8 cellular contexts compared by ENCODE assay signal in genomic region chr2:88692187-88692586, GRCh38. TPM values are rescaled to one million over a fixed set of nuclear protein-coding genes. Genes with fewer than 3 reads are reported as not detected.
DNase-seq lines count a peak whose midpoint lies in the region; ATAC-seq lines count a peak whose summit lies in the region.

No MANE protein-coding gene starts in this region.

- peak overlapping the region; percentile 87 for H3K4me3 Mint-ChIP-seq in activated naive CD8-positive, alpha-beta T cell treated with anti-CD3 and anti-CD28 coated beads, Interleukin-2, amount 10 ng/mL, durations not matched to agents 7 days and 5 days

- peaks cover 35% of the 10 kb centered on the region for H3K4me1 Mint-ChIP-seq in activated naive CD8-positive, alpha-beta T cell treated with anti-CD3 and anti-CD28 coated beads, Interleukin-2, amount 10 ng/mL, durations not matched to agents 7 days and 5 days

- H3K27ac Mint-ChIP-seq in activated naive CD8-positive, alpha-beta T cell treated with anti-CD3 and anti-CD28 coated beads, Interleukin-2, amount 10 ng/mL, durations not matched to agents 7 days and 5 days, result peak overlapping the region; percentile 87

- H3K9ac ChIP-seq in iPS-15b (ENCODE audit: low read depth, low read length), result peak overlapping the region; percentile 72

- no peaks in the 10 kb centered on the region for H3K27me3 Mint-ChIP-seq in activated naive CD8-positive, alpha-beta T cell treated with anti-CD3 and anti-CD28 coated beads, Interleukin-2, amount 10 ng/mL, durations not matched to agents 7 days and 5 days

- H3K4me3 ChIP-seq in iPS-15b (ENCODE audit: low read depth, low read length), result peak overlapping the region; percentile 83

- H3K9me3 ChIP-seq in iPS-15b (ENCODE audit: control insufficient read depth, insufficient read depth, low read length), result no peaks in the 10 kb centered on the region

- POLR2A ChIA-PET in activated naive CD8-positive, alpha-beta T cell treated with anti-CD3 and anti-CD28 coated beads, Interleukin-2, amount 10 ng/mL, durations not matched to agents 7 days and 5 days (lab: Charles Lee), result interaction anchor here (0.8 to 1.3 kb wide), 4 partner anchors 60 to 66 kb away, joined by 3 to 5 read pairs (median 3); no protein-coding TSS in a partner anchor

- ATAC-seq in activated CD4-positive, CD25-positive, alpha-beta regulatory T cell treated with anti-CD3 and anti-CD28 coated beads, Interleukin-2, amount 50 U/mL, for 24 hours, result no peak
- no peak for ATAC-seq in activated naive CD8-positive, alpha-beta T cell treated with anti-CD3 and anti-CD28 coated beads, Interleukin-2, amount 10 ng/mL, durations not matched to agents 7 days and 5 days (ENCODE audit: low read depth)
- ATAC-seq in HG02610 (IDR thresholded peaks at IDR 0.05; ENCODE audit: unreplicated experiment) (no peak), HG02798 (IDR thresholded peaks at IDR 0.05; ENCODE audit: poor library complexity, unreplicated experiment) (no peak)

- no peaks in the 10 kb centered on the region for H3K4me1 ChIP-seq in iPS-15b (ENCODE audit: control insufficient read depth, insufficient read depth, low read length)

- peaks cover 3% of the 10 kb centered on the region for H3K36me3 Mint-ChIP-seq in activated naive CD8-positive, alpha-beta T cell treated with anti-CD3 and anti-CD28 coated beads, Interleukin-2, amount 10 ng/mL, durations not matched to agents 7 days and 5 days

- H3K36me3 ChIP-seq in iPS-15b (ENCODE audit: control insufficient read depth, insufficient read depth, low read length), result no peaks in the 10 kb centered on the region

- DNase-seq in activated CD4-positive, CD25-positive, alpha-beta regulatory T cell treated with anti-CD3 and anti-CD28 coated beads, Interleukin-2, amount 50 U/mL, for 72 hours, result peak; percentile 39
- peak; percentile 49 for DNase-seq in RKO (ENCODE audit: low spot score)
- peak; percentile 58 for DNase-seq in activated naive CD8-positive, alpha-beta T cell treated with anti-CD3 and anti-CD28 coated beads, Interleukin-2, amount 10 ng/mL, durations not matched to agents 7 days and 5 days
- DNase-seq in stimulated activated CD4-positive, alpha-beta T cell treated with anti-CD3 and anti-CD28 coated beads, Interleukin-12 subunit alpha, Interleukin-12 subunit beta, amount 100 ng/mL, for 24 hours (ENCODE audit: low read depth in 2 of 2), result peak; percentile 2 to 21

- peaks cover 9% of the 10 kb centered on the region for H3K27me3 ChIP-seq in iPS-15b (ENCODE audit: control insufficient read depth, insufficient read depth, low read length)

- H3K9me3 Mint-ChIP-seq in activated naive CD8-positive, alpha-beta T cell treated with anti-CD3 and anti-CD28 coated beads, Interleukin-2, amount 10 ng/mL, durations not matched to agents 7 days and 5 days, result no peaks in the 10 kb centered on the region

RNA-seq across cellular contexts. Expression of gene RPIA, which starts 0.7 kb away (rescaled TPM):
- total RNA-seq in activated naive CD8-positive, alpha-beta T cell treated with anti-CD3 and anti-CD28 coated beads, Interleukin-2, amount 10 ng/mL, durations not matched to agents 7 days and 5 days, result 10 to 100 TPM; 36.9 to 37.5 TPM
